16 cellular contexts compared by ENCODE assay signal in the genomic region with DNA sequence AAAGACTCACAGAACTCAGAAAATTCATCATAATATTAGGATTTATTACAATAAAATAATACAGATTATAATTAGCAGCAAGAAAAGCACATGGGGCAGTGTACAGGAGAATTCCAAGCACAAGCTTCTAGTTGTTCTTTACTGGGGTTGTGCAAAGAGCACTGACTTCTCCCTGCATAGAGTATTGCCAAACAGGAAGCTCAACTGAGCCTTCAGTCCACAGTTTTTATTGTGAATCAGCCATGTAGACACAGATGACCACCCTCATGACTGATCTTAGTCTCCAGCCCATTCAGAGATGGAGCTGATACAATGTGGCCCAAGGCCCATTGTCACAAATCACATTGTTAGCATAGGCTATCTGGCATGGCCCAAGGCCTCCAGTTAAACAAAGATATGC.
DNase-seq lines count a peak whose midpoint lies in the region; TF ChIP-seq lines count a peak whose summit lies in the region.
"Had no signal": no experiment of that assay in that cellular context is flagged by ENCODE, and none has a peak within 500 bp of the region (broad histone marks: within the 10 kb centered on the region; RNA-seq: fewer than 3 reads in every experiment).

No MANE protein-coding gene starts in this region.

- CTCF ChIA-PET in Caco-2 (lab: Charles Lee): no interaction called here

- no peaks in the 10 kb centered on the region for H3K27me3 Mint-ChIP-seq in Caco-2 (ENCODE audit: insufficient read depth, unreplicated experiment)
- no peaks in the 10 kb centered on the region for H3K27me3 Mint-ChIP-seq in activated naive CD8-positive, alpha-beta T cell treated with anti-CD3 and anti-CD28 coated beads for 36 hours
- H3K27me3 Mint-ChIP-seq: CD4-positive, alpha-beta T cell had no signal

- no peaks in the 10 kb centered on the region for H3K36me3 ChIP-seq in Caco-2 (ENCODE audit: control insufficient read depth, insufficient read depth, low read length)

- H3K4me3 Mint-ChIP-seq in Caco-2 (ENCODE audit: unreplicated experiment): no peak overlapping the region
- no peak overlapping the region for H3K4me3 Mint-ChIP-seq in activated naive CD8-positive, alpha-beta T cell treated with anti-CD3 and anti-CD28 coated beads for 36 hours
- H3K4me3 Mint-ChIP-seq: CD4-positive, alpha-beta T cell; H9 had no signal

- no TSS peak for BruUV-seq in Caco-2 (replicated peaks; lab: Mats Ljungman, UMichigan)

- intact Hi-C loops in Caco-2 (cut with micrococcal nuclease; ENCODE audit: unreplicated experiment): no loop called here

- H3K4me3 ChIP-seq in Caco-2 (ENCODE audit: low read depth, low read length) (no peak overlapping the region), epithelial cell of esophagus (ENCODE audit: low read length) (no peak overlapping the region)
- H3K4me3 ChIP-seq: A549 had no signal

- TF ChIP-seq CTCF in Caco-2 (IDR thresholded peaks at IDR 0.05; ENCODE audit: insufficient read depth in 1 of 2, low read depth in 1 of 2, low read length in 1 of 2, severe bottlenecking in 1 of 2, unreplicated experiment in 1 of 2) (no peak), epithelial cell of esophagus (IDR thresholded peaks at IDR 0.05; ENCODE audit: insufficient read depth, low read depth, low read length, missing control alignments) (no peak)

- no peaks in the 10 kb centered on the region for H3K36me3 Mint-ChIP-seq in Caco-2 (ENCODE audit: insufficient read depth, unreplicated experiment)
- H3K36me3 Mint-ChIP-seq in activated naive CD8-positive, alpha-beta T cell treated with anti-CD3 and anti-CD28 coated beads for 36 hours: no peaks in the 10 kb centered on the region

- H3K9me3 Mint-ChIP-seq in Caco-2 (ENCODE audit: unreplicated experiment): peaks cover 28% of the 10 kb centered on the region
- H3K9me3 Mint-ChIP-seq in activated naive CD8-positive, alpha-beta T cell treated with anti-CD3 and anti-CD28 coated beads for 36 hours: peaks cover 18% of the 10 kb centered on the region

- H3K4me1 ChIP-seq in Caco-2: no peaks in the 10 kb centered on the region
- H3K4me1 ChIP-seq: A549 had no signal

- no peaks in the 10 kb centered on the region for H3K27me3 ChIP-seq in Caco-2 (replicated peaks; ENCODE audit: control insufficient read depth, insufficient read depth, low read length)

- DNase-seq in Caco-2 (peak; percentile 4 to 31), NCI-H226 (peak; percentile 3), epithelial cell of esophagus (ENCODE audit: low read depth) (peak; percentile 8), kidney tubule cell (ENCODE audit: low spot score) (peak; percentile 2), NCI-H1048 (lab: John Stamatoyannopoulos, UW) (no peak), HPDE6-E6E7 (ENCODE audit: extremely low spot score) (no peak)
- DNase-seq in activated naive CD8-positive, alpha-beta T cell treated with anti-CD3 and anti-CD28 coated beads for 36 hours: no peak
- no peak for DNase-seq in stimulated activated CD4-positive, alpha-beta T cell treated with anti-CD3 and anti-CD28 coated beads, Interleukin-15, amount 100 ng/mL, for 24 hours
- DNase-seq: AML-193; CD4-positive, alpha-beta T cell; DMS153; DMS79; GF-D8; GOT3; H9 had no signal

- POLR2A ChIA-PET in Caco-2 (lab: Charles Lee): no interaction called here

- no peak overlapping the region for H3K27ac Mint-ChIP-seq in Caco-2 (ENCODE audit: unreplicated experiment)
- no peak overlapping the region for H3K27ac Mint-ChIP-seq in activated naive CD8-positive, alpha-beta T cell treated with anti-CD3 and anti-CD28 coated beads for 36 hours
- H3K27ac Mint-ChIP-seq: CD4-positive, alpha-beta T cell; H9 had no signal

- no peaks in the 10 kb centered on the region for H3K4me1 Mint-ChIP-seq in Caco-2 (ENCODE audit: low read depth, unreplicated experiment)
- H3K4me1 Mint-ChIP-seq in activated naive CD8-positive, alpha-beta T cell treated with anti-CD3 and anti-CD28 coated beads for 36 hours: no peaks in the 10 kb centered on the region
- H3K4me1 Mint-ChIP-seq: H9 had no signal

- H3K9me3 ChIP-seq in Caco-2: 0 out of 2 replicates have a peak, but pooled peaks cover 3% of the 10 kb centered on the region

Comparison
In these comparisons a context has a peak if more than half of its experiments do, and no peak if none do; other contexts are left out.
1. DNase-seq: peak in Caco-2 (2 of 2), NCI-H226 (single experiment), epithelial cell of esophagus (single experiment) and kidney tubule cell (single experiment); none in activated naive CD8-positive, alpha-beta T cell treated with anti-CD3 and anti-CD28 coated beads for 36 hours (single experiment), NCI-H1048 (single experiment), stimulated activated CD4-positive, alpha-beta T cell treated with anti-CD3 and anti-CD28 coated beads, Interleukin-15, amount 100 ng/mL, for 24 hours (single experiment) and HPDE6-E6E7 (single experiment).